ENCODE assay signal across 8 cellular contexts in the genomic region with DNA sequence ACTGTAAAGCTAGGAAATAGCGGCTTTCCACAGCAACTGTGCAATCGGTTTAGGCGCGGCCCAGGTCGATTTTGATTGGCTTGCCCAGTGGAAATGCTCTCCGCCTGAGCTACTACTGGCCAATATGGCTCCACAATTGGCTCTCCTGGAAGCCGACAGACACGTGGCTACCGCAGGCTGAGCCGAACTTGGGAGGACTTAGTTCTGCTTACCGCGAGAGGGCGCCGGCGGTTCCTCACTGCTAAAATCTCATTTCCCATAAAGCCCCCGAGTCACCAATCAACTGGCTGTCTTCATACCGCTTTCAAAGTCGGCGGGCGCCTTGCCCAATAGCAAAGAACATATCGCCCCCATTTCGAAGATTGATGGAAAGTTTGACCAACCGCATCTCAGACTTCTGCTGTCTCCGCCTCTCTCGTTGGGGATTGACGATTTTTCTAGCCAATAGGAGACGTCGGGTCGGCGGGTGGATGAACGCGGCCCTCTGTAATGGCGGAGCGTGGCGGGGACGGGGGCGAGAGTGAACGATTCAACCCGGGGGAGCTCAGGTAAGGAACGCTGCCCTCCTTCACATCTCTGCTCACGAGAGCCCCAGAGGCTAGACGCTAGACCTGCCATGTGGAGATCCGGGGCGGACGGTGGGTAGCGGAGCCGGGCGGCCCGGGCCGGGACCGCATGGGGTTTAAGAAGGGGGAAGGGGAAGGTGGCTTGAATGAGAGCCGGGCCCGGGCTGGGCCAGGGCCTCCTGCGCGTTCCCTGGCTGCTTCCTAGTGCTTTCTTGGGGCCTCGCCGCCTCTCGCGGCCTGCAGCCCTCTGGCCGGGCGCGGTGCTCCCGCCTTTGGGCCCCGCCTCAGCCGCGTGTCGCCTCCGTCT. TPM values are rescaled to one million over a fixed set of nuclear protein-coding genes. Genes with fewer than 3 reads are reported as not detected.
DNase-seq lines count a peak whose midpoint lies in the region; ATAC-seq and TF ChIP-seq lines count a peak whose summit lies in the region.

A gene (plus strand): TSS at position 473 of the 873 bp plus-strand sequence. CDS start 17 bp downstream, at position 490.

- H3K27me3 Mint-ChIP-seq in activated B cell treated with CpG ODN at 0.5 μM for 24 hours = no peaks in the 10 kb centered on the region

- POLR2A ChIA-PET in activated B cell treated with CpG ODN at 0.5 μM for 24 hours (lab: Charles Lee) = interaction anchor here (0.5 to 1.1 kb wide), 4 partner anchors 10 to 273 kb away, joined by 3 to 11 read pairs (median 3); no protein-coding TSS in a partner anchor

- no peaks in the 10 kb centered on the region for H3K9me3 Mint-ChIP-seq in activated B cell treated with CpG ODN at 0.5 μM for 24 hours

- peak; percentile 98 for ATAC-seq in GM18907 (IDR thresholded peaks at IDR 0.05; ENCODE audit: unreplicated experiment)
- peak; percentile 94 for ATAC-seq in HG03175 (IDR thresholded peaks at IDR 0.05; ENCODE audit: unreplicated experiment)
- peak; percentile 89 for ATAC-seq in activated B cell treated with CpG ODN at 0.5 μM for 24 hours (ENCODE audit: low read depth)

- TF ChIP-seq CTCF in activated B cell treated with CpG ODN at 0.5 μM for 24 hours (IDR thresholded peaks at IDR 0.05) = peak; percentile 33

- intact Hi-C loops in activated B cell treated with CpG ODN at 0.5 μM for 24 hours (cut with micrococcal nuclease) = loop anchor here (1.0 to 10.0 kb wide), 4 partner anchors 244 to 1938 kb away; a partner anchor contains a TSS

- CTCF ChIA-PET in activated B cell treated with CpG ODN at 0.5 μM for 24 hours (lab: Charles Lee) = interaction anchor here (0.9 to 1.3 kb wide), 3 partner anchors 11 to 85 kb away, joined by 3 to 5 read pairs (median 4); no protein-coding TSS in a partner anchor

- peaks cover 11% of the 10 kb centered on the region for H3K36me3 Mint-ChIP-seq in activated B cell treated with CpG ODN at 0.5 μM for 24 hours (ENCODE audit: low read depth)

- H3K4me1 Mint-ChIP-seq in activated B cell treated with CpG ODN at 0.5 μM for 24 hours = peaks cover 47% of the 10 kb centered on the region

- H3K4me3 Mint-ChIP-seq in activated B cell treated with CpG ODN at 0.5 μM for 24 hours = peak within 1 kb of the TSS; percentile 99

- DNase-seq in AG08395 (ENCODE audit: low spot score) (peak; percentile 98), NCI-H226 (peak; percentile 99), activated B cell treated with CpG ODN at 0.5 μM for 24 hours (peak; percentile 89), iris pigment epithelial cell (ENCODE audit: low read depth) (peak; percentile 100)
- peak; percentile 98 for DNase-seq in central memory CD4-positive, alpha-beta T cell
- DNase-seq in stimulated activated CD4-positive, alpha-beta T cell treated with anti-CD3 and anti-CD28 coated beads, Interleukin-12 subunit alpha, Interleukin-12 subunit beta, amount 100 ng/mL, for 4 hours = peak; percentile 95

- H3K27ac Mint-ChIP-seq in activated B cell treated with CpG ODN at 0.5 μM for 24 hours = peak within 1 kb of the TSS; percentile 99

RNA-seq across cellular contexts. Expression of the gene that starts here (rescaled TPM):
- total RNA-seq in activated B cell treated with CpG ODN at 0.5 μM for 24 hours = 107 and 114 TPM in 2 replicates

Comparison
In these comparisons a context has a peak if more than half of its experiments do, and no peak if none do; other contexts are left out.
1. Peak in every context shown above with its lines: DNase-seq and ATAC-seq.